In the genomic region with DNA sequence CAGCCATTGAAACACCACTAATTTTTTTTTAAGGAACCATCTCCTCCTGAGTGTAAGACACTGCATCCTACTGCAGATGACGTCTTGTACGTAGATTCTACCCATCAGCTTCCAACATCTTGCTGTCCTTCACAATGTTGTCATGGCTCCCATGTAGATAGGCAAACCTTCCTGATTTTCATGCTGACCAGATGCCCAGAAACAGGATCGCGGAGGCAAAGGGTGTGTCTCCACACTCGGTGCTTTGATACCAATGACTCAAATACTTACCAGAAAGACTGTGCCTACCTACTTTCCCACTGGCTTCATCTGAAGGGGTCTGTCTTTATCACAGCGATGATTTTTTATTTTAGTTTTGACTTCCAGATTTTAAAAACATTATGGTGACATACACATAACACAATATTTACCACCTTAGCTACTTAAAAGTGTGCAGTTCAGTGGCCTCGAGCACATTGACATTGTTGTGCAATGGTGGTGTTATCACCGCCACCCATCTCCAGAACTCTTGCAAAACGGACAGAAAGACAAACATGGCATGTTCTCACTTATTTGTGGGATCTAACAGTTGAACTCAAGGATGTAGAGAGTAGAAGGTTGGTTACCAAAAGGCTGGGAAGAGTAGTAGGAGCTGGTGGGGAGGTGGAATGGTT, we compare ENCODE assay signal across 1 cellular context.
A peak's percentile ranks its signal among the peaks of the same experiment; 100 is the strongest.
TF ChIP-seq lines count a peak whose summit lies in the region.

No MANE protein-coding gene starts in this region.

TF ChIP-seq in HepG2, 621 proteins besides CTCF, POLR2A, EP300 and RAD21 (continued from another document and continues in another):
- TF ChIP-seq, protein P1, sequence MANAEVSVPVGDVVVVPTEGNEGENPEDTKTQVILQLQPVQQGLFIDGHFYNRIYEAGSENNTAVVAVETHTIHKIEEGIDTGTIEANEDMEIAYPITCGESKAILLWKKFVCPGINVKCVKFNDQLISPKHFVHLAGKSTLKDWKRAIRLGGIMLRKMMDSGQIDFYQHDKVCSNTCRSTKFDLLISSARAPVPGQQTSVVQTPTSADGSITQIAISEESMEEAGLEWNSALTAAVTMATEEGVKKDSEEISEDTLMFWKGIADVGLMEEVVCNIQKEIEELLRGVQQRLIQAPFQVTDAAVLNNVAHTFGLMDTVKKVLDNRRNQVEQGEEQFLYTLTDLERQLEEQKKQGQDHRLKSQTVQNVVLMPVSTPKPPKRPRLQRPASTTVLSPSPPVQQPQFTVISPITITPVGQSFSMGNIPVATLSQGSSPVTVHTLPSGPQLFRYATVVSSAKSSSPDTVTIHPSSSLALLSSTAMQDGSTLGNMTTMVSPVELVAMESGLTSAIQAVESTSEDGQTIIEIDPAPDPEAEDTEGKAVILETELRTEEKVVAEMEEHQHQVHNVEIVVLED (CRISPR knock-in tag; IDR thresholded peaks at IDR 0.05; ENCODE audit: borderline replicate concordance), result peak; percentile 50; the same call in 1 of the 2 replicates
- TF ChIP-seq ZNF468 (CRISPR knock-in tag; IDR thresholded peaks at IDR 0.05), result no peak
- TF ChIP-seq ELF4 (CRISPR knock-in tag; IDR thresholded peaks at IDR 0.05; ENCODE audit: borderline replicate concordance), result 0 out of 2 replicates have a peak, but pooled peaks have one; percentile 59
- no peak for TF ChIP-seq REXO4 (CRISPR knock-in tag; IDR thresholded peaks at IDR 0.05; ENCODE audit: borderline replicate concordance)
- no peak for TF ChIP-seq ZBTB1 (CRISPR knock-in tag; IDR thresholded peaks at IDR 0.05; ENCODE audit: borderline replicate concordance)
- TF ChIP-seq ELF1 (CRISPR knock-in tag; IDR thresholded peaks at IDR 0.05), result peak; percentile 49; the same call in 1 of the 2 replicates
- TF ChIP-seq, protein P2, sequence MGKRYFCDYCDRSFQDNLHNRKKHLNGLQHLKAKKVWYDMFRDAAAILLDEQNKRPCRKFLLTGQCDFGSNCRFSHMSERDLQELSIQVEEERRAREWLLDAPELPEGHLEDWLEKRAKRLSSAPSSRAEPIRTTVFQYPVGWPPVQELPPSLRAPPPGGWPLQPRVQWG (CRISPR knock-in tag; IDR thresholded peaks at IDR 0.05; ENCODE audit: borderline replicate concordance, low read depth), result no peak
- TF ChIP-seq MTF2 (CRISPR knock-in tag; IDR thresholded peaks at IDR 0.05; ENCODE audit: borderline replicate concordance), result no peak
- no peak for TF ChIP-seq IKZF4 (CRISPR knock-in tag; IDR thresholded peaks at IDR 0.05; ENCODE audit: borderline replicate concordance, low read depth, not compliant biosample characterization)
- no peak for TF ChIP-seq ZNF615 (CRISPR knock-in tag; IDR thresholded peaks at IDR 0.05; ENCODE audit: borderline replicate concordance)
- TF ChIP-seq, protein P3, sequence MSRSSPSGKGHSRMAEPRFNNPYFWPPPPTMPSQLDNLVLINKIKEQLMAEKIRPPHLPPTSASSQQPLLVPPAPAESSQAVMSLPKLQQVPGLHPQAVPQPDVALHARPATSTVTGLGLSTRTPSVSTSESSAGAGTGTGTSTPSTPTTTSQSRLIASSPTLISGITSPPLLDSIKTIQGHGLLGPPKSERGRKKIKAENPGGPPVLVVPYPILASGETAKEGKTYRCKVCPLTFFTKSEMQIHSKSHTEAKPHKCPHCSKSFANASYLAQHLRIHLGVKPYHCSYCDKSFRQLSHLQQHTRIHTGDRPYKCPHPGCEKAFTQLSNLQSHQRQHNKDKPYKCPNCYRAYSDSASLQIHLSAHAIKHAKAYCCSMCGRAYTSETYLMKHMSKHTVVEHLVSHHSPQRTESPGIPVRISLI (CRISPR knock-in tag; IDR thresholded peaks at IDR 0.05; ENCODE audit: borderline replicate concordance), result peak; percentile 66
- TF ChIP-seq PHF8 (CRISPR knock-in tag; IDR thresholded peaks at IDR 0.05), result peak; percentile 55; the same call in 1 of the 2 replicates
- no peak for TF ChIP-seq CCAR2 (optimal IDR thresholded peaks at IDR 0.05; ENCODE audit: low read depth, low read length)
- no peak for TF ChIP-seq EED (CRISPR knock-in tag; IDR thresholded peaks at IDR 0.05)
- TF ChIP-seq, protein P4, sequence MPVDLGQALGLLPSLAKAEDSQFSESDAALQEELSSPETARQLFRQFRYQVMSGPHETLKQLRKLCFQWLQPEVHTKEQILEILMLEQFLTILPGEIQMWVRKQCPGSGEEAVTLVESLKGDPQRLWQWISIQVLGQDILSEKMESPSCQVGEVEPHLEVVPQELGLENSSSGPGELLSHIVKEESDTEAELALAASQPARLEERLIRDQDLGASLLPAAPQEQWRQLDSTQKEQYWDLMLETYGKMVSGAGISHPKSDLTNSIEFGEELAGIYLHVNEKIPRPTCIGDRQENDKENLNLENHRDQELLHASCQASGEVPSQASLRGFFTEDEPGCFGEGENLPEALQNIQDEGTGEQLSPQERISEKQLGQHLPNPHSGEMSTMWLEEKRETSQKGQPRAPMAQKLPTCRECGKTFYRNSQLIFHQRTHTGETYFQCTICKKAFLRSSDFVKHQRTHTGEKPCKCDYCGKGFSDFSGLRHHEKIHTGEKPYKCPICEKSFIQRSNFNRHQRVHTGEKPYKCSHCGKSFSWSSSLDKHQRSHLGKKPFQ (CRISPR knock-in tag; IDR thresholded peaks at IDR 0.05; ENCODE audit: insufficient replicate concordance), result peak; percentile 87
- no peak for TF ChIP-seq ZNF501 (CRISPR knock-in tag; IDR thresholded peaks at IDR 0.05)
- TF ChIP-seq ZNF382 (CRISPR knock-in tag; IDR thresholded peaks at IDR 0.05; ENCODE audit: borderline replicate concordance), result no peak
- TF ChIP-seq NR2F1 (CRISPR knock-in tag; IDR thresholded peaks at IDR 0.05), result peak; percentile 60 to 81
- peak; percentile 59; the same call in 1 of the 2 replicates for TF ChIP-seq SP5 (CRISPR knock-in tag; IDR thresholded peaks at IDR 0.05; ENCODE audit: borderline replicate concordance, low read depth)
- TF ChIP-seq, protein P5, sequence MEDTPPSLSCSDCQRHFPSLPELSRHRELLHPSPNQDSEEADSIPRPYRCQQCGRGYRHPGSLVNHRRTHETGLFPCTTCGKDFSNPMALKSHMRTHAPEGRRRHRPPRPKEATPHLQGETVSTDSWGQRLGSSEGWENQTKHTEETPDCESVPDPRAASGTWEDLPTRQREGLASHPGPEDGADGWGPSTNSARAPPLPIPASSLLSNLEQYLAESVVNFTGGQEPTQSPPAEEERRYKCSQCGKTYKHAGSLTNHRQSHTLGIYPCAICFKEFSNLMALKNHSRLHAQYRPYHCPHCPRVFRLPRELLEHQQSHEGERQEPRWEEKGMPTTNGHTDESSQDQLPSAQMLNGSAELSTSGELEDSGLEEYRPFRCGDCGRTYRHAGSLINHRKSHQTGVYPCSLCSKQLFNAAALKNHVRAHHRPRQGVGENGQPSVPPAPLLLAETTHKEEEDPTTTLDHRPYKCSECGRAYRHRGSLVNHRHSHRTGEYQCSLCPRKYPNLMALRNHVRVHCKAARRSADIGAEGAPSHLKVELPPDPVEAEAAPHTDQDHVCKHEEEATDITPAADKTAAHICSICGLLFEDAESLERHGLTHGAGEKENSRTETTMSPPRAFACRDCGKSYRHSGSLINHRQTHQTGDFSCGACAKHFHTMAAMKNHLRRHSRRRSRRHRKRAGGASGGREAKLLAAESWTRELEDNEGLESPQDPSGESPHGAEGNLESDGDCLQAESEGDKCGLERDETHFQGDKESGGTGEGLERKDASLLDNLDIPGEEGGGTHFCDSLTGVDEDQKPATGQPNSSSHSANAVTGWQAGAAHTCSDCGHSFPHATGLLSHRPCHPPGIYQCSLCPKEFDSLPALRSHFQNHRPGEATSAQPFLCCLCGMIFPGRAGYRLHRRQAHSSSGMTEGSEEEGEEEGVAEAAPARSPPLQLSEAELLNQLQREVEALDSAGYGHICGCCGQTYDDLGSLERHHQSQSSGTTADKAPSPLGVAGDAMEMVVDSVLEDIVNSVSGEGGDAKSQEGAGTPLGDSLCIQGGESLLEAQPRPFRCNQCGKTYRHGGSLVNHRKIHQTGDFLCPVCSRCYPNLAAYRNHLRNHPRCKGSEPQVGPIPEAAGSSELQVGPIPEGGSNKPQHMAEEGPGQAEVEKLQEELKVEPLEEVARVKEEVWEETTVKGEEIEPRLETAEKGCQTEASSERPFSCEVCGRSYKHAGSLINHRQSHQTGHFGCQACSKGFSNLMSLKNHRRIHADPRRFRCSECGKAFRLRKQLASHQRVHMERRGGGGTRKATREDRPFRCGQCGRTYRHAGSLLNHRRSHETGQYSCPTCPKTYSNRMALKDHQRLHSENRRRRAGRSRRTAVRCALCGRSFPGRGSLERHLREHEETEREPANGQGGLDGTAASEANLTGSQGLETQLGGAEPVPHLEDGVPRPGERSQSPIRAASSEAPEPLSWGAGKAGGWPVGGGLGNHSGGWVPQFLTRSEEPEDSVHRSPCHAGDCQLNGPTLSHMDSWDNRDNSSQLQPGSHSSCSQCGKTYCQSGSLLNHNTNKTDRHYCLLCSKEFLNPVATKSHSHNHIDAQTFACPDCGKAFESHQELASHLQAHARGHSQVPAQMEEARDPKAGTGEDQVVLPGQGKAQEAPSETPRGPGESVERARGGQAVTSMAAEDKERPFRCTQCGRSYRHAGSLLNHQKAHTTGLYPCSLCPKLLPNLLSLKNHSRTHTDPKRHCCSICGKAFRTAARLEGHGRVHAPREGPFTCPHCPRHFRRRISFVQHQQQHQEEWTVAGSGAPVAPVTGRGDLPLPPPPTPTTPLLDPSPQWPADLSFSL (CRISPR knock-in tag; IDR thresholded peaks at IDR 0.05), result peak; percentile 82; the same call in 1 of the 2 replicates
- TF ChIP-seq, protein P6, sequence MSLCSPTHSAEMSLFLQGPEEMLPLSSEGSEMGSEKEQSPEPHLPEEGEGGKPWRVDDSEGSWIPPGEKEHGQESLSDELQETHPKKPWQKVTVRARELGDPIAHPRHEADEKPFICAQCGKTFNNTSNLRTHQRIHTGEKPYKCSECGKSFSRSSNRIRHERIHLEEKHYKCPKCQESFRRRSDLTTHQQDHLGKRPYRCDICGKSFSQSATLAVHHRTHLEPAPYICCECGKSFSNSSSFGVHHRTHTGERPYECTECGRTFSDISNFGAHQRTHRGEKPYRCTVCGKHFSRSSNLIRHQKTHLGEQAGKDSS (CRISPR knock-in tag; IDR thresholded peaks at IDR 0.05; ENCODE audit: borderline replicate concordance, low read depth), result peak; percentile 50; the same call in 1 of the 2 replicates
- no peak for TF ChIP-seq ZNF891 (CRISPR knock-in tag; IDR thresholded peaks at IDR 0.05)
- 0 out of 2 replicates have a peak, but pooled peaks have one; percentile 53 for TF ChIP-seq HOXA9 (CRISPR knock-in tag; IDR thresholded peaks at IDR 0.05; ENCODE audit: borderline replicate concordance)
- TF ChIP-seq ZSCAN31 (CRISPR knock-in tag; IDR thresholded peaks at IDR 0.05; ENCODE audit: low read depth), result peak; percentile 82
- peak; percentile 36 for TF ChIP-seq ZNF883 (CRISPR knock-in tag; IDR thresholded peaks at IDR 0.05; ENCODE audit: not compliant biosample characterization)
- peak; percentile 97 for TF ChIP-seq ZKSCAN8 (CRISPR knock-in tag; IDR thresholded peaks at IDR 0.05; ENCODE audit: borderline replicate concordance)
- TF ChIP-seq, protein P7, sequence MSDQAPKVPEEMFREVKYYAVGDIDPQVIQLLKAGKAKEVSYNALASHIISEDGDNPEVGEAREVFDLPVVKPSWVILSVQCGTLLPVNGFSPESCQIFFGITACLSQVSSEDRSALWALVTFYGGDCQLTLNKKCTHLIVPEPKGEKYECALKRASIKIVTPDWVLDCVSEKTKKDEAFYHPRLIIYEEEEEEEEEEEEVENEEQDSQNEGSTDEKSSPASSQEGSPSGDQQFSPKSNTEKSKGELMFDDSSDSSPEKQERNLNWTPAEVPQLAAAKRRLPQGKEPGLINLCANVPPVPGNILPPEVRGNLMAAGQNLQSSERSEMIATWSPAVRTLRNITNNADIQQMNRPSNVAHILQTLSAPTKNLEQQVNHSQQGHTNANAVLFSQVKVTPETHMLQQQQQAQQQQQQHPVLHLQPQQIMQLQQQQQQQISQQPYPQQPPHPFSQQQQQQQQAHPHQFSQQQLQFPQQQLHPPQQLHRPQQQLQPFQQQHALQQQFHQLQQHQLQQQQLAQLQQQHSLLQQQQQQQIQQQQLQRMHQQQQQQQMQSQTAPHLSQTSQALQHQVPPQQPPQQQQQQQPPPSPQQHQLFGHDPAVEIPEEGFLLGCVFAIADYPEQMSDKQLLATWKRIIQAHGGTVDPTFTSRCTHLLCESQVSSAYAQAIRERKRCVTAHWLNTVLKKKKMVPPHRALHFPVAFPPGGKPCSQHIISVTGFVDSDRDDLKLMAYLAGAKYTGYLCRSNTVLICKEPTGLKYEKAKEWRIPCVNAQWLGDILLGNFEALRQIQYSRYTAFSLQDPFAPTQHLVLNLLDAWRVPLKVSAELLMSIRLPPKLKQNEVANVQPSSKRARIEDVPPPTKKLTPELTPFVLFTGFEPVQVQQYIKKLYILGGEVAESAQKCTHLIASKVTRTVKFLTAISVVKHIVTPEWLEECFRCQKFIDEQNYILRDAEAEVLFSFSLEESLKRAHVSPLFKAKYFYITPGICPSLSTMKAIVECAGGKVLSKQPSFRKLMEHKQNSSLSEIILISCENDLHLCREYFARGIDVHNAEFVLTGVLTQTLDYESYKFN (CRISPR knock-in tag; conservative IDR thresholded peaks at IDR 0.05), result peak; percentile 97
- no peak for TF ChIP-seq ZNF207 (IDR thresholded peaks at IDR 0.05; ENCODE audit: borderline replicate concordance)
- peak; percentile 95 for TF ChIP-seq KLF6 (CRISPR knock-in tag; IDR thresholded peaks at IDR 0.05)
- peak; percentile 89 for TF ChIP-seq ZNF335 (CRISPR knock-in tag; IDR thresholded peaks at IDR 0.05)
- TF ChIP-seq NCOR1 (IDR thresholded peaks at IDR 0.05; ENCODE audit: borderline replicate concordance, low read length), result peak; percentile 93
- TF ChIP-seq, protein P8, sequence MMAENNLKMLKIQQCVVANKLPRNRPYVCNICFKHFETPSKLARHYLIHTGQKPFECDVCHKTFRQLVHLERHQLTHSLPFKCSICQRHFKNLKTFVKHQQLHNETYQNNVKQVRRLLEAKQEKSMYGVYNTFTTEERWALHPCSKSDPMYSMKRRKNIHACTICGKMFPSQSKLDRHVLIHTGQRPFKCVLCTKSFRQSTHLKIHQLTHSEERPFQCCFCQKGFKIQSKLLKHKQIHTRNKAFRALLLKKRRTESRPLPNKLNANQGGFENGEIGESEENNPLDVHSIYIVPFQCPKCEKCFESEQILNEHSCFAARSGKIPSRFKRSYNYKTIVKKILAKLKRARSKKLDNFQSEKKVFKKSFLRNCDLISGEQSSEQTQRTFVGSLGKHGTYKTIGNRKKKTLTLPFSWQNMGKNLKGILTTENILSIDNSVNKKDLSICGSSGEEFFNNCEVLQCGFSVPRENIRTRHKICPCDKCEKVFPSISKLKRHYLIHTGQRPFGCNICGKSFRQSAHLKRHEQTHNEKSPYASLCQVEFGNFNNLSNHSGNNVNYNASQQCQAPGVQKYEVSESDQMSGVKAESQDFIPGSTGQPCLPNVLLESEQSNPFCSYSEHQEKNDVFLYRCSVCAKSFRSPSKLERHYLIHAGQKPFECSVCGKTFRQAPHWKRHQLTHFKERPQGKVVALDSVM (CRISPR knock-in tag; IDR thresholded peaks at IDR 0.05), result 0 out of 2 replicates have a peak, but pooled peaks have one; percentile 12
- peak; percentile 85 for TF ChIP-seq HHEX (CRISPR knock-in tag; IDR thresholded peaks at IDR 0.05)
- TF ChIP-seq YEATS2 (CRISPR knock-in tag; IDR thresholded peaks at IDR 0.05; ENCODE audit: borderline replicate concordance), result peak; percentile 77; the same call in 1 of the 2 replicates
- 0 out of 2 replicates have a peak, but pooled peaks have one; percentile 41 for TF ChIP-seq ZNF563 (CRISPR knock-in tag; IDR thresholded peaks at IDR 0.05)
